Comparison of ENCODE assay signal across 10 cellular contexts in the genomic region with DNA sequence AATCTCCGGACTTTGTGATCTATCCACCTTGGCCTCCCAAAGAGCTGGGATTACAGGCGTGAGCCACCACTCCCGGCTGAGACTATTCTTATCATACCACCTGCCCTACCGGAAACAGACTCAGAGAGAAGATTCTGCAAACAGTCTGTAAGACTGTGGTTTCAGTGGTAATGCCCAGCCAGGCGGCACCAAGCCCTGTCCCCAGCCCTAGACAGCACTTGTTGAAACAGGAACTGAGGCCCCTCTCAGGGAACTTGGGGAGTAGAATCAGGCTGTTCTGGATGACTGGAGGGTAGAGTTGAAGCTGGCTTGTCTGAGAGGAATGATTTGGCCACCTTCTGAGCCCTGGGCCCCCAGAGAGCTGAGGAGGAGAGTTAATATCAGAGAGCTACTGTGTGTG. TPM values are rescaled to one million over a fixed set of nuclear protein-coding genes. Genes with fewer than 3 reads are reported as not detected.
DNase-seq lines count a peak whose midpoint lies in the region; ATAC-seq and TF ChIP-seq lines count a peak whose summit lies in the region.
"Had no signal": no experiment of that assay in that cellular context is flagged by ENCODE, and none has a peak within 500 bp of the region (broad histone marks: within the 10 kb centered on the region; RNA-seq: fewer than 3 reads in every experiment).

No MANE protein-coding gene starts in this region.

- no peaks in the 10 kb centered on the region for H3K9me3 Mint-ChIP-seq in activated T-helper 17 cell treated with anti-CD3 and anti-CD28 coated beads, Interleukin-2, amount 50 U/mL, for 72 hours

- H3K79me2 ChIP-seq in DND-41 (ENCODE audit: insufficient read depth, low read length): no peaks in the 10 kb centered on the region

- no peak overlapping the region for H3K4me2 ChIP-seq in DND-41 (ENCODE audit: insufficient read depth, low read length)

- 69 to 79% (median 79%) methylated on average over 5 of the region's 5 CpGs for WGBS in psoas muscle, 3 donors

- peaks cover 33% of the 10 kb centered on the region for H3K27me3 Mint-ChIP-seq in activated T-helper 17 cell treated with anti-CD3 and anti-CD28 coated beads, Interleukin-2, amount 50 U/mL, for 72 hours

- intact Hi-C loops in psoas muscle (cut with DNase I): no loop called here

- H3K36me3 ChIP-seq in DND-41 (ENCODE audit: insufficient read depth, low read length): no peaks in the 10 kb centered on the region
- no peaks in the 10 kb centered on the region for H3K36me3 ChIP-seq in psoas muscle (ENCODE audit: insufficient read depth in 1 of 2, low read depth in 1 of 2)

- ATAC-seq in DND-41 (ENCODE audit: insufficient read depth, low read depth) (peak; percentile 86), GM21367 (IDR thresholded peaks at IDR 0.05; ENCODE audit: unreplicated experiment) (peak; percentile 95), HG03469 (IDR thresholded peaks at IDR 0.05; ENCODE audit: unreplicated experiment) (peak; percentile 92), psoas muscle (no peak)
- ATAC-seq in activated T-helper 17 cell treated with anti-CD3 and anti-CD28 coated beads, Interleukin-2, amount 50 U/mL, for 72 hours (replicated peaks): peak; percentile 38

- H2AFZ ChIP-seq in DND-41 (ENCODE audit: low read depth, low read length): no peak overlapping the region

- peaks cover 9% of the 10 kb centered on the region for H3K4me1 Mint-ChIP-seq in activated T-helper 17 cell treated with anti-CD3 and anti-CD28 coated beads, Interleukin-2, amount 50 U/mL, for 72 hours

- no peak overlapping the region for H3K27ac Mint-ChIP-seq in activated T-helper 17 cell treated with anti-CD3 and anti-CD28 coated beads, Interleukin-2, amount 50 U/mL, for 72 hours

- no peaks in the 10 kb centered on the region for H4K20me1 ChIP-seq in DND-41 (ENCODE audit: insufficient read depth, low read length)

- TF ChIP-seq CTCF in DND-41 (IDR thresholded peaks at IDR 0.05; ENCODE audit: borderline replicate concordance, extremely low read depth, low read length, poor library complexity, severe bottlenecking) (no peak), psoas muscle (IDR thresholded peaks at IDR 0.05) (no peak)

- DNase-seq in DND-41: peak; percentile 32
- DNase-seq in COLO829 (ENCODE audit: low spot score): no peak
- DNase-seq in NCI-H748 treated with DMSO at 0.1 percent for 48 hours (lab: John Stamatoyannopoulos, UW): no peak
- no peak for DNase-seq in GOT3 (lab: John Stamatoyannopoulos, UW)
- no peak for DNase-seq in psoas muscle

- no peak overlapping the region for H3K4me3 ChIP-seq in DND-41 (ENCODE audit: low read depth in 1 of 2, low read length in 2 of 2)
- H3K4me3 ChIP-seq in psoas muscle: no peak overlapping the region

- no peaks in the 10 kb centered on the region for H3K36me3 Mint-ChIP-seq in activated T-helper 17 cell treated with anti-CD3 and anti-CD28 coated beads, Interleukin-2, amount 50 U/mL, for 72 hours (ENCODE audit: low read depth)

- H3K27ac ChIP-seq in DND-41 (ENCODE audit: low read length) (no peak overlapping the region), psoas muscle (no peak overlapping the region)
- H3K27ac ChIP-seq: VCaP had no signal

- no peak overlapping the region for H3K9ac ChIP-seq in DND-41 (ENCODE audit: low read depth, low read length)

- H3K27me3 ChIP-seq in DND-41 (ENCODE audit: insufficient read depth, low read length, poor library complexity) (peaks cover 16% of the 10 kb centered on the region), psoas muscle (ENCODE audit: insufficient read depth in 3 of 3, low read length in 2 of 3) (peaks cover 0 to 27% (median 6%) of the 10 kb centered on the region in 3 donors)

- H3K9me3 ChIP-seq in DND-41 (ENCODE audit: insufficient read depth, low read length, severe bottlenecking) (no peaks in the 10 kb centered on the region), psoas muscle (no peaks in the 10 kb centered on the region)

- H3K4me1 ChIP-seq in DND-41 (ENCODE audit: insufficient read depth, low read length) (no peaks in the 10 kb centered on the region), psoas muscle (peaks cover 5% of the 10 kb centered on the region)

- H3K4me3 Mint-ChIP-seq in activated T-helper 17 cell treated with anti-CD3 and anti-CD28 coated beads, Interleukin-2, amount 50 U/mL, for 72 hours: peak overlapping the region; percentile 31

RNA-seq across cellular contexts. Expression of a gene that starts 1.3 kb away (rescaled TPM):
- total RNA-seq in activated T-helper 17 cell treated with anti-CD3 and anti-CD28 coated beads, Interleukin-2, amount 50 U/mL, for 72 hours: under 1 TPM in 1 of 2 donors, not detected in 1; 0.48 TPM
- total RNA-seq in psoas muscle: not detected
- polyA plus RNA-seq in psoas muscle: 1 to 10 TPM in 1 of 3 donors, under 1 TPM in 1, not detected in 1; 0.04 to 1.2 TPM

RNA-seq across cellular contexts. Expression of a gene that starts 40.0 kb away (rescaled TPM):
- 1 to 10 TPM in 1 of 2 donors, under 1 TPM in 1; 0.56 to 1.3 TPM for total RNA-seq in activated T-helper 17 cell treated with anti-CD3 and anti-CD28 coated beads, Interleukin-2, amount 50 U/mL, for 72 hours
- 10 to 100 TPM in 1 of 4 donors, 1 to 10 TPM in 1, not detected in 2; 1.4 to 29.1 TPM for total RNA-seq in psoas muscle
- under 1 TPM in 2 of 3 donors, not detected in 1; 0.10 to 0.20 TPM for polyA plus RNA-seq in psoas muscle
- total RNA-seq: fibroblast of villous mesenchyme had no signal

Comparison
In these comparisons a context has a peak if more than half of its experiments do, and no peak if none do; other contexts are left out.
1. ATAC-seq: peak in DND-41 (single experiment), GM21367 (single experiment), HG03469 (single experiment) and activated T-helper 17 cell treated with anti-CD3 and anti-CD28 coated beads, Interleukin-2, amount 50 U/mL, for 72 hours (single experiment); none in psoas muscle (0 of 4).